8 cellular contexts compared by ENCODE assay signal in the genomic region with DNA sequence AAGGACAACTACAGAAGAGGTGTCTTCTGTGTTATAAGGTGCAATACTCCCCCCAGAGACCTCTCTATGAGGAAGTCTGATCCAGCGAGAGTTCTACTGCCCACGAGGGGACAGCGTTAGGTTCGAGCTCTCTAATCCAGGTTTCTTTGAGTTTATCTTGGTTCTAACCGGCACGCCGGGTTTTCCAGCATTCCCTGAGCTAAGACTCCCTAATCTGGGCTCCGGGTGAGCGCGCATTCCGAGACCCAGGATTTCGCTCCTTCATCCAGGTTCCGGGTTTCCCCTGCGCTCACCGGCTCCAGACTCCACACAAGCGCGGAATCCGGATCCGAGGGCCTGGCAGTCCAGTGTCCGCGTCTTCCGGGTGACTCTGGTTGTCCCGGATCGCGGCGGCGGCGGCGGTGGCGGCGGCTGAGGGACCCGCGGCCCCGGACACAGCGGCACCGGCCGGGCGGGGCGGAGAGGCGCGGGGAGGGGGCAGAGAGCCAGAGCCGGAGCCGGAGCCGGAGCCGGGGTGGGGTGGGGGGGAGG. TPM values are rescaled to one million over a fixed set of nuclear protein-coding genes. Genes with fewer than 3 reads are reported as not detected.
DNase-seq lines count a peak whose midpoint lies in the region; ATAC-seq and TF ChIP-seq lines count a peak whose summit lies in the region.

A gene with protein sequence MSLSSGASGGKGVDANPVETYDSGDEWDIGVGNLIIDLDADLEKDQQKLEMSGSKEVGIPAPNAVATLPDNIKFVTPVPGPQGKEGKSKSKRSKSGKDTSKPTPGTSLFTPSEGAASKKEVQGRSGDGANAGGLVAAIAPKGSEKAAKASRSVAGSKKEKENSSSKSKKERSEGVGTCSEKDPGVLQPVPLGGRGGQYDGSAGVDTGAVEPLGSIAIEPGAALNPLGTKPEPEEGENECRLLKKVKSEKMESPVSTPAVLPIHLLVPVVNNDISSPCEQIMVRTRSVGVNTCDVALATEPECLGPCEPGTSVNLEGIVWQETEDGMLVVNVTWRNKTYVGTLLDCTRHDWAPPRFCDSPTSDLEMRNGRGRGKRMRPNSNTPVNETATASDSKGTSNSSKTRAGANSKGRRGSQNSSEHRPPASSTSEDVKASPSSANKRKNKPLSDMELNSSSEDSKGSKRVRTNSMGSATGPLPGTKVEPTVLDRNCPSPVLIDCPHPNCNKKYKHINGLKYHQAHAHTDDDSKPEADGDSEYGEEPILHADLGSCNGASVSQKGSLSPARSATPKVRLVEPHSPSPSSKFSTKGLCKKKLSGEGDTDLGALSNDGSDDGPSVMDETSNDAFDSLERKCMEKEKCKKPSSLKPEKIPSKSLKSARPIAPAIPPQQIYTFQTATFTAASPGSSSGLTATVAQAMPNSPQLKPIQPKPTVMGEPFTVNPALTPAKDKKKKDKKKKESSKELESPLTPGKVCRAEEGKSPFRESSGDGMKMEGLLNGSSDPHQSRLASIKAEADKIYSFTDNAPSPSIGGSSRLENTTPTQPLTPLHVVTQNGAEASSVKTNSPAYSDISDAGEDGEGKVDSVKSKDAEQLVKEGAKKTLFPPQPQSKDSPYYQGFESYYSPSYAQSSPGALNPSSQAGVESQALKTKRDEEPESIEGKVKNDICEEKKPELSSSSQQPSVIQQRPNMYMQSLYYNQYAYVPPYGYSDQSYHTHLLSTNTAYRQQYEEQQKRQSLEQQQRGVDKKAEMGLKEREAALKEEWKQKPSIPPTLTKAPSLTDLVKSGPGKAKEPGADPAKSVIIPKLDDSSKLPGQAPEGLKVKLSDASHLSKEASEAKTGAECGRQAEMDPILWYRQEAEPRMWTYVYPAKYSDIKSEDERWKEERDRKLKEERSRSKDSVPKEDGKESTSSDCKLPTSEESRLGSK (N-terminal part only) (plus strand): TSS at position 373 of the 531 bp plus-strand sequence. CDS start 38,842 bp downstream, outside the sequence.

- H3K27me3 ChIP-seq in right atrium auricular region (no peaks in the 10 kb centered on the region), prostate gland (replicated peaks; ENCODE audit: insufficient read depth) (no peaks in the 10 kb centered on the region), upper lobe of right lung (no peaks in the 10 kb centered on the region)

- H3K4me1 ChIP-seq in right atrium auricular region: peaks cover 3 to 41% of the 10 kb centered on the region in 2 donors
- H3K4me1 ChIP-seq in prostate gland (replicated peaks): peaks cover 15% of the 10 kb centered on the region
- peaks cover 49% of the 10 kb centered on the region for H3K4me1 ChIP-seq in upper lobe of right lung

- H3K4me3 Mint-ChIP-seq in T-helper 2 cell treated with Interferon-gamma antibody and Interleukin-4, amounts not matched to agents 5 μg/mL and 100 μg/mL, for 36 hours: peak within 1 kb of the TSS; percentile 94

- peak in 1 of 2 donors; percentile 17 for TF ChIP-seq CTCF in right atrium auricular region (IDR thresholded peaks at IDR 0.05)
- no peak for TF ChIP-seq CTCF in prostate gland (IDR thresholded peaks at IDR 0.05)
- no peak for TF ChIP-seq CTCF in upper lobe of right lung (IDR thresholded peaks at IDR 0.05)

- peak; percentile 94 for DNase-seq in EL
- DNase-seq in HEK293T (ENCODE audit: extremely low spot score): peak; percentile 84
- DNase-seq in NCI-H146 treated with DMSO at 0.1 percent for 48 hours (lab: John Stamatoyannopoulos, UW; ENCODE audit: unreplicated experiment): peak; percentile 50
- peak; percentile 90 for DNase-seq in T-helper 2 cell treated with Interferon-gamma antibody and Interleukin-4, amounts not matched to agents 5 μg/mL and 100 μg/mL, for 36 hours (ENCODE audit: low spot score)
- DNase-seq in anterior cingulate cortex (lab: John Stamatoyannopoulos, UW): peak; percentile 49 to 94 (median 86)
- peak; percentile 94 for DNase-seq in right atrium auricular region (ENCODE audit: low spot score)
- DNase-seq in prostate gland (ENCODE audit: low spot score): peak; percentile 89
- DNase-seq in upper lobe of right lung: peak; percentile 96

- 4% methylated on average over 19 of the region's 45 CpGs for WGBS in prostate gland

- CTCF ChIA-PET in HEK293T (lab: Yijun Ruan, JAX): interaction anchor here (0.7 to 1.4 kb wide), 2 partner anchors 189 to 221 kb away, joined by 3 to 4 read pairs; no protein-coding TSS in a partner anchor

- TF ChIP-seq POLR2A in prostate gland (IDR thresholded peaks at IDR 0.05): peak; percentile 47

- H3K9me3 Mint-ChIP-seq in T-helper 2 cell treated with Interferon-gamma antibody and Interleukin-4, amounts not matched to agents 5 μg/mL and 100 μg/mL, for 36 hours: no peaks in the 10 kb centered on the region

- H3K27ac ChIP-seq in right atrium auricular region: peak within 1 kb of the TSS; percentile 85 to 90
- H3K27ac ChIP-seq in prostate gland: peak within 1 kb of the TSS; percentile 88 to 94
- H3K27ac ChIP-seq in upper lobe of right lung: peak within 1 kb of the TSS; percentile 78

- peaks cover 61% of the 10 kb centered on the region for H3K4me1 Mint-ChIP-seq in T-helper 2 cell treated with Interferon-gamma antibody and Interleukin-4, amounts not matched to agents 5 μg/mL and 100 μg/mL, for 36 hours (ENCODE audit: low read depth)

- H3K4me3 ChIP-seq in right atrium auricular region: peak within 1 kb of the TSS; percentile 82 to 84
- H3K4me3 ChIP-seq in prostate gland: peak within 1 kb of the TSS; percentile 83 to 95
- H3K4me3 ChIP-seq in upper lobe of right lung: peak within 1 kb of the TSS; percentile 51

- ATAC-seq in upper lobe of right lung: peak; percentile 96

- H3K36me3 ChIP-seq in right atrium auricular region (peaks cover 10% of the 10 kb centered on the region), prostate gland (no peaks in the 10 kb centered on the region), upper lobe of right lung (no peaks in the 10 kb centered on the region)

- H3K9me3 ChIP-seq in right atrium auricular region: no peaks in the 10 kb centered on the region
- no peaks in the 10 kb centered on the region for H3K9me3 ChIP-seq in prostate gland
- H3K9me3 ChIP-seq in upper lobe of right lung: no peaks in the 10 kb centered on the region

- POLR2A ChIA-PET in HEK293T (lab: Yijun Ruan, JAX): interaction anchor here (0.9 to 1.5 kb wide), 6 partner anchors 16 to 188 kb away, joined by 3 to 4 read pairs (median 3); partner anchors contain the start of gene TRIP4

- peaks cover 22% of the 10 kb centered on the region for H3K36me3 Mint-ChIP-seq in T-helper 2 cell treated with Interferon-gamma antibody and Interleukin-4, amounts not matched to agents 5 μg/mL and 100 μg/mL, for 36 hours (ENCODE audit: low read depth)

- no peaks in the 10 kb centered on the region for H3K27me3 Mint-ChIP-seq in T-helper 2 cell treated with Interferon-gamma antibody and Interleukin-4, amounts not matched to agents 5 μg/mL and 100 μg/mL, for 36 hours (ENCODE audit: low read depth)

- peak within 1 kb of the TSS; percentile 95 for H3K27ac Mint-ChIP-seq in T-helper 2 cell treated with Interferon-gamma antibody and Interleukin-4, amounts not matched to agents 5 μg/mL and 100 μg/mL, for 36 hours

- intact Hi-C loops in prostate gland (cut with DNase I): no loop called here
- intact Hi-C loops in upper lobe of right lung (cut with DNase I): no loop called here

TF ChIP-seq in HEK293T, 16 proteins besides CTCF, POLR2A, EP300 and RAD21:
- TF ChIP-seq L3MBTL2 (conservative IDR thresholded peaks at IDR 0.05) (no peak), ZNF384 (IDR thresholded peaks at IDR 0.05) (no peak), NFRKB (IDR thresholded peaks at IDR 0.05) (no peak), CTBP1 (IDR thresholded peaks at IDR 0.05; ENCODE audit: borderline replicate concordance) (no peak), SP1 (IDR thresholded peaks at IDR 0.05) (no peak), HDGF (IDR thresholded peaks at IDR 0.05; ENCODE audit: borderline replicate concordance) (no peak), FOXM1 (IDR thresholded peaks at IDR 0.05; ENCODE audit: borderline replicate concordance) (peak; percentile 95), PKNOX1 (IDR thresholded peaks at IDR 0.05) (no peak), ARNT (IDR thresholded peaks at IDR 0.05) (0 out of 2 replicates have a peak, but pooled peaks have one; percentile 61), ELF4 (IDR thresholded peaks at IDR 0.05) (0 out of 2 replicates have a peak, but pooled peaks have one; percentile 17), BHLHE40 (IDR thresholded peaks at IDR 0.05; ENCODE audit: borderline replicate concordance) (no peak), FOXA1 (IDR thresholded peaks at IDR 0.05) (no peak), FOXK2 (IDR thresholded peaks at IDR 0.05) (no peak), LEF1 (IDR thresholded peaks at IDR 0.05; ENCODE audit: borderline replicate concordance) (no peak), TARDBP (IDR thresholded peaks at IDR 0.05) (no peak), SUZ12 (IDR thresholded peaks at IDR 0.05) (no peak)
TF ChIP-seq in HEK293T: peak in this region for 3.

RNA-seq across cellular contexts. Expression of the gene that starts here (rescaled TPM):
- total RNA-seq in right atrium auricular region (10 to 100 TPM; 13.4 to 23.7 TPM), prostate gland (10 to 100 TPM; 29.1 to 45.7 TPM), upper lobe of right lung (45.4 TPM)

Comparison
In these comparisons a context has a peak if more than half of its experiments do, and no peak if none do; other contexts are left out.
1. Peak in every context shown above with its lines: DNase-seq, ATAC-seq, H3K4me3 ChIP-seq and H3K27ac ChIP-seq.